Comparison of ENCODE assay signal across 9 cellular contexts in the genomic region with DNA sequence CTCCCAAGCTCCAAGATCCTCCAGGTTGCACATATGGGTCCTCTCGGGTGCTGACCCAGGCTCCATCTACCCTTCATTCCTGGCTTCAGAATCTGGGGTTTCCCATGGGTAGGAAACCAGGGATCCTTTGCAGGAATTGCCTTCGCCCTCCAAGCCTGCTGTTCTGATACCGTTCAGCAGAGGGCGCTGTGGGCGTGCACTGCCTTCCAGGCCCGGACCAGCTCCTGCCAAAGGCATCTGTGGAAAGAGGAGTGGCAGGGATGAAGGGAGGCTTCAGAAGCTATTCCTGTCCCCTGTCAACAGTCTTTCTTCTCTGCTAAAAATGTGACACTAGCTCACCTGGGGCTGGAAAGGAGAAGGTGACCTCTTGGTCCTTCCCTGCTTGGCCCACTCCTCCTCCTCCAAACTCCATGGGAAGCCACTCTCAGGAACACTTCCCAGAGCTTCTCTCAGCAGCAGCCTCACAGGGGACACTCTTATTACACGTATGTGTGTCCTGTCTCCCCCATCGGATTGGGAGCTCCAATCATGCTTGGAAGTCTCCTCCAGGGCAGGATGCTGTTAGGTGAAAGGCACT.
DNase-seq lines count a peak whose midpoint lies in the region; ATAC-seq, FAIRE-seq and TF ChIP-seq lines count a peak whose summit lies in the region.
"Had no signal": no experiment of that assay in that cellular context is flagged by ENCODE, and none has a peak within 500 bp of the region (broad histone marks: within the 10 kb centered on the region; RNA-seq: fewer than 3 reads in every experiment).

No MANE protein-coding gene starts in this region.

- H3K27me3 ChIP-seq in parathyroid adenoma (ENCODE audit: control insufficient read depth, insufficient read depth, low read length), result no peaks in the 10 kb centered on the region

- no peak overlapping the region for H3K9ac ChIP-seq in parathyroid adenoma

- no peak for FAIRE-seq in frontal cortex (lab: Jason Lieb, UNC)

- H3K4me3 ChIP-seq in LNCaP clone FGC (ENCODE audit: low read depth, low read length), result no peak overlapping the region
- no peak overlapping the region for H3K4me3 ChIP-seq in parathyroid adenoma (ENCODE audit: low read depth, low read length)

- H3K4me1 ChIP-seq in parathyroid adenoma, result peaks cover 26% of the 10 kb centered on the region

- ATAC-seq in GM18867 (IDR thresholded peaks at IDR 0.05; ENCODE audit: unreplicated experiment), result no peak
- ATAC-seq: naive thymus-derived CD4-positive, alpha-beta T cell had no signal

- DNase-seq in EL, result peak; percentile 58
- DNase-seq in LNCaP clone FGC (ENCODE audit: low read depth), result peak; percentile 7
- peak; percentile 17 for DNase-seq in activated CD4-positive, alpha-beta T cell treated with anti-CD3 and anti-CD28 coated beads, Interleukin-2, amount 50 U/mL, for 1 hour
- DNase-seq in frontal cortex (ENCODE audit: low spot score in 2 of 2), result peak; percentile 67 to 74
- no peak for DNase-seq in GF-D8 (lab: John Stamatoyannopoulos, UW)
- DNase-seq in GDM1 (lab: John Stamatoyannopoulos, UW), result no peak

- no peaks in the 10 kb centered on the region for H3K9me3 ChIP-seq in parathyroid adenoma (ENCODE audit: control insufficient read depth, low read length)

- TF ChIP-seq CTCF in LNCaP clone FGC (IDR thresholded peaks at IDR 0.05; ENCODE audit: control insufficient read depth, extremely low read depth, insufficient read depth) (peak; percentile 54), parathyroid adenoma (IDR thresholded peaks at IDR 0.05) (peak; percentile 79)

- no peaks in the 10 kb centered on the region for H3K36me3 ChIP-seq in parathyroid adenoma (ENCODE audit: control insufficient read depth, insufficient read depth, low read length)

- H3K4me2 ChIP-seq in parathyroid adenoma (ENCODE audit: low read length), result no peak overlapping the region

- H2AFZ ChIP-seq in parathyroid adenoma, result no peak overlapping the region

- H3K27ac ChIP-seq in parathyroid adenoma, result no peak overlapping the region

- H3K79me2 ChIP-seq in parathyroid adenoma, result no peaks in the 10 kb centered on the region

Comparison
In these comparisons a context has a peak if more than half of its experiments do, and no peak if none do; other contexts are left out.
1. DNase-seq: peak in EL (single experiment), LNCaP clone FGC (single experiment), activated CD4-positive, alpha-beta T cell treated with anti-CD3 and anti-CD28 coated beads, Interleukin-2, amount 50 U/mL, for 1 hour (single experiment) and frontal cortex (2 of 2); none in GF-D8 (single experiment) and GDM1 (single experiment).